In the genomic region with DNA sequence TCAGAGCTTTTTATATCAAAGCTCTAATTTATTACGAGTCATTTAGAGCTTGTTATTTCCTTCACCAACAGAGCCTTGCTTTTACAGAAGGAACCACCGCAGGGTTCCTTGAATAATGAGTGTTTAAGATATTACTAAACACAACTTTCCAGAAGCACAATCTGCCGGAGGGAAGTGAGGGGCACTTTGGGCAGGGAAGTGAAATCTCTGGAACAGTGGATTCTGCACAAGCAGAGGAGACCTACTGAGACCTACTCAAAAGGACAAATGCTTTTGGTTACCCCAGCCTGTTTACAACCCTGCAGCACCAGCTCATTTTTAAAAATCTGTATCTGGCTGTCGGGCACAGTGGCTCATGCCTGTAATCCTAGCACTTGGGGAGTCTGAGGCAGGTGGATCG, we compare ENCODE assay signal across 30 cellular contexts. TPM values are rescaled to one million over a fixed set of nuclear protein-coding genes. Genes with fewer than 3 reads are reported as not detected.
"Had no signal": no experiment of that assay in that cellular context is flagged by ENCODE, and none has a peak within 500 bp of the region (broad histone marks: within the 10 kb centered on the region; RNA-seq: fewer than 3 reads in every experiment).

No MANE protein-coding gene starts in this region.

- ATAC-seq: activated CD8-positive, alpha-beta memory T cell treated with anti-CD3 and anti-CD28 coated beads, Interleukin-2, amount 10 ng/mL, durations not matched to agents 7 days and 5 days; activated naive CD4-positive, alpha-beta T cell treated with anti-CD3 and anti-CD28 coated beads, Interleukin-2, amount 50 U/mL, for 72 hours; activated naive CD8-positive, alpha-beta T cell treated with anti-CD3 and anti-CD28 coated beads, Interleukin-2, amount 50 U/mL, for 24 hours; body of pancreas; WTC11 had no signal

- H3K36me3 ChIP-seq: ascending aorta, Peyer's patch, SJCRH30 had no signal

- H3K4me1 Mint-ChIP-seq: activated CD4-positive, alpha-beta T cell treated with anti-CD3 and anti-CD28 coated beads, Interleukin-2, amount 10 ng/mL, durations not matched to agents 24 days and 14 days; activated CD8-positive, alpha-beta memory T cell treated with anti-CD3 and anti-CD28 coated beads, Interleukin-2, amount 10 ng/mL, durations not matched to agents 7 days and 5 days; activated naive CD8-positive, alpha-beta T cell treated with anti-CD3 and anti-CD28 coated beads, Interleukin-2, amount 50 U/mL, for 24 hours; central memory CD8-positive, alpha-beta T cell had no signal

- H3K4me3 Mint-ChIP-seq: activated CD4-positive, alpha-beta T cell treated with anti-CD3 and anti-CD28 coated beads, Interleukin-2, amount 10 ng/mL, durations not matched to agents 24 days and 14 days; activated CD8-positive, alpha-beta memory T cell treated with anti-CD3 and anti-CD28 coated beads, Interleukin-2, amount 10 ng/mL, durations not matched to agents 7 days and 5 days; activated naive CD8-positive, alpha-beta T cell treated with anti-CD3 and anti-CD28 coated beads, Interleukin-2, amount 50 U/mL, for 24 hours; activated T-cell treated with anti-CD3 and anti-CD28 coated beads, Interleukin-2, amount 50 U/mL, for 24 hours; central memory CD8-positive, alpha-beta T cell; T-helper 1 cell treated with Interleukin-12 subunit alpha and Interleukin-12 subunit beta and Interleukin-4 antibody, amounts not matched to agents 30 μg/mL and 1 μg/mL, for 36 hours; WTC11 had no signal

- H3K27me3 Mint-ChIP-seq: activated CD4-positive, alpha-beta T cell treated with anti-CD3 and anti-CD28 coated beads, Interleukin-2, amount 10 ng/mL, durations not matched to agents 24 days and 14 days; activated CD8-positive, alpha-beta memory T cell treated with anti-CD3 and anti-CD28 coated beads, Interleukin-2, amount 10 ng/mL, durations not matched to agents 7 days and 5 days; activated naive CD8-positive, alpha-beta T cell treated with anti-CD3 and anti-CD28 coated beads, Interleukin-2, amount 50 U/mL, for 24 hours; central memory CD8-positive, alpha-beta T cell had no signal

- H3K9me3 Mint-ChIP-seq: activated T-cell treated with anti-CD3 and anti-CD28 coated beads, Interleukin-2, amount 50 U/mL, for 24 hours; central memory CD8-positive, alpha-beta T cell; T-helper 1 cell treated with Interleukin-12 subunit alpha and Interleukin-12 subunit beta and Interleukin-4 antibody, amounts not matched to agents 30 μg/mL and 1 μg/mL, for 36 hours had no signal

- H3K36me3 Mint-ChIP-seq: activated CD8-positive, alpha-beta memory T cell treated with anti-CD3 and anti-CD28 coated beads, Interleukin-2, amount 10 ng/mL, durations not matched to agents 7 days and 5 days had no signal

- DNase-seq: activated CD4-positive, alpha-beta T cell treated with anti-CD3 and anti-CD28 coated beads for 1 hour; activated CD4-positive, alpha-beta T cell treated with anti-CD3 and anti-CD28 coated beads, Interleukin-2, amount 10 ng/mL, durations not matched to agents 24 days and 14 days; activated CD4-positive, alpha-beta T cell treated with anti-CD3 and anti-CD28 coated beads, Interleukin-2, amount 50 U/mL, for 48 hours; activated CD8-positive, alpha-beta memory T cell treated with anti-CD3 and anti-CD28 coated beads, Interleukin-2, amount 10 ng/mL, durations not matched to agents 7 days and 5 days; activated effector memory CD4-positive, alpha-beta T cell treated with anti-CD3 and anti-CD28 coated beads, Interleukin-2, amount 50 U/mL, for 16 hours; activated naive CD4-positive, alpha-beta T cell treated with Interleukin-2 at 50 U/mL for 16 hours; activated naive CD8-positive, alpha-beta T cell treated with anti-CD3 and anti-CD28 coated beads, Interleukin-2, amount 50 U/mL, for 24 hours; activated T-cell treated with anti-CD3 and anti-CD28 coated beads, Interleukin-2, amount 50 U/mL, for 24 hours; amniotic stem cell; body of pancreas; Karpas-422; MM.1S; NCI-H1105 treated with DMSO at 0.1 percent for 48 hours; NCI-H1436 treated with DMSO at 0.1 percent for 48 hours; NCI-H187; NCI-H2081 treated with DMSO at 0.1 percent for 48 hours; NCI-H2171 treated with DMSO at 0.1 percent for 48 hours; NCI-H510A treated with DMSO at 0.1 percent for 48 hours; NCI-H69; NK-92 treated with Interleukin-12 subunit alpha and Interleukin-12 subunit beta, amount 100 ng/mL, for 24 hours; OCI-M1; Peyer's patch; Right ventricle myocardium superior; SJCRH30 had no signal

- H3K4me1 ChIP-seq: ascending aorta, body of pancreas, Peyer's patch had no signal

- H3K27me3 ChIP-seq: ascending aorta, body of pancreas, Peyer's patch, SJCRH30 had no signal

- H3K9me3 ChIP-seq: body of pancreas, Peyer's patch, SJCRH30 had no signal

- H3K27ac Mint-ChIP-seq: activated CD4-positive, alpha-beta T cell treated with anti-CD3 and anti-CD28 coated beads, Interleukin-2, amount 10 ng/mL, durations not matched to agents 24 days and 14 days; activated CD8-positive, alpha-beta memory T cell treated with anti-CD3 and anti-CD28 coated beads, Interleukin-2, amount 10 ng/mL, durations not matched to agents 7 days and 5 days; activated naive CD4-positive, alpha-beta T cell treated with anti-CD3 and anti-CD28 coated beads, Interleukin-2, amount 50 U/mL, for 72 hours; activated naive CD8-positive, alpha-beta T cell treated with anti-CD3 and anti-CD28 coated beads, Interleukin-2, amount 50 U/mL, for 24 hours; activated T-cell treated with anti-CD3 and anti-CD28 coated beads, Interleukin-2, amount 50 U/mL, for 24 hours; T-helper 1 cell treated with Interleukin-12 subunit alpha and Interleukin-12 subunit beta and Interleukin-4 antibody, amounts not matched to agents 30 μg/mL and 1 μg/mL, for 36 hours; WTC11 had no signal

- H3K4me3 ChIP-seq: ascending aorta, body of pancreas, Peyer's patch, SJCRH30 had no signal

- H3K27ac ChIP-seq: ascending aorta, body of pancreas, Peyer's patch, RWPE1, SJCRH30 had no signal

RNA-seq across cellular contexts. Expression of gene MYCN, which starts 47.8 kb away (rescaled TPM):
- total RNA-seq: activated CD4-positive, alpha-beta T cell treated with anti-CD3 and anti-CD28 coated beads, Interleukin-2, amount 10 ng/mL, durations not matched to agents 24 days and 14 days; activated CD8-positive, alpha-beta memory T cell treated with anti-CD3 and anti-CD28 coated beads, Interleukin-2, amount 10 ng/mL, durations not matched to agents 7 days and 5 days; activated naive CD4-positive, alpha-beta T cell treated with anti-CD3 and anti-CD28 coated beads, Interleukin-2, amount 50 U/mL, for 72 hours; ascending aorta; body of pancreas had no signal
